In the genomic region with DNA sequence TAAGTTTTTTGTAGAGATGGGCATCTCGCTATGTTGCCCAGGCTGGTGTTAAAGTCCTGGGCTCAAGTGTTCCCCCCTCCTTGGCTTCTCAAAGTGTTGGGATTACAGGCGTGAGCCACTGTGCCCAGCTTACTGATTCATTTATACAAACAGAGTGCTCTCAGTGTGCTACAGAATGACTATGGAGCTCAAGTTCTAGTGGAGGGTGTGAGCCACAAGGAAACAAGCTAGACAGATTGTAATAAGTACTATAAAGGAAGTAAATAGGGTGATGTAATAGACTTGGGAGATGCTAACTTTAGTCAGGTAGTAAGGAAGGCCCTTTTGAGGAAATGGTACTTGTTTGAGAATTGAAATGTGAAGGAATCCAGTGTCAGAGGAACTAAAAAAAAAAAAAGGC, we compare ENCODE assay signal across 9 cellular contexts. TPM values are rescaled to one million over a fixed set of nuclear protein-coding genes. Genes with fewer than 3 reads are reported as not detected.
DNase-seq lines count a peak whose midpoint lies in the region; ATAC-seq and TF ChIP-seq lines count a peak whose summit lies in the region.
"Had no signal": no experiment of that assay in that cellular context is flagged by ENCODE, and none has a peak within 500 bp of the region (broad histone marks: within the 10 kb centered on the region; RNA-seq: fewer than 3 reads in every experiment).

No MANE protein-coding gene starts in this region.

- CTCF ChIA-PET in T-cell (lab: Charles Lee): interaction anchor here (0.6 to 3.0 kb wide), 18 partner anchors 10 to 1723 kb away, joined by 3 to 36 read pairs (median 5); a partner anchor contains a TSS

- POLR2A ChIA-PET in T-cell (lab: Charles Lee): interaction anchor here (0.6 to 3.5 kb wide), 7 partner anchors 30 to 619 kb away, joined by 3 to 78 read pairs (median 5); a partner anchor contains a TSS

- H3K9me3 ChIP-seq in vagina (no peaks in the 10 kb centered on the region), prostate gland (no peaks in the 10 kb centered on the region)

- no peak for DNase-seq in stimulated activated naive CD8-positive, alpha-beta T cell treated with anti-CD3 and anti-CD28 coated beads, Interleukin-15, Interleukin-2, amounts not matched to agents 100 U/mL and 50 U/mL, for 24 hours
- peak in 2 of 34 experiments; percentile 2 to 9 for DNase-seq in T-cell
- DNase-seq in immature natural killer cell: no peak
- no peak for DNase-seq in vagina (ENCODE audit: extremely low spot score in 2 of 2)
- no peak for DNase-seq in occipital lobe (lab: John Stamatoyannopoulos, UW)
- no peak for DNase-seq in prostate gland (ENCODE audit: low spot score)
- DNase-seq in NCI-H1436 (lab: John Stamatoyannopoulos, UW): no peak
- DNase-seq: NCI-H1105 had no signal

- no peak overlapping the region for H3K4me3 ChIP-seq in vagina
- no peak overlapping the region for H3K4me3 ChIP-seq in prostate gland

- H3K4me1 Mint-ChIP-seq in stimulated activated naive CD8-positive, alpha-beta T cell treated with anti-CD3 and anti-CD28 coated beads, Interleukin-15, Interleukin-2, amounts not matched to agents 100 ng/mL and 50 ng/mL, for 24 hours (ENCODE audit: low read depth): peaks cover 50% of the 10 kb centered on the region
- H3K4me1 Mint-ChIP-seq in T-cell: peaks cover 42 to 49% (median 45%) of the 10 kb centered on the region in 3 donors
- peaks cover 28 to 46% of the 10 kb centered on the region in 2 donors for H3K4me1 Mint-ChIP-seq in immature natural killer cell

- H3K27ac ChIP-seq in vagina (peak overlapping the region; percentile 98), prostate gland (no peak overlapping the region)

- intact Hi-C loops in vagina (cut with DNase I): no loop called here
- intact Hi-C loops in prostate gland (cut with DNase I): loop anchor here (10.0 kb wide), 1 partner anchor 91 kb away; no protein-coding TSS in a partner anchor

- no peak for ATAC-seq in stimulated activated naive CD8-positive, alpha-beta T cell treated with anti-CD3 and anti-CD28 coated beads, Interleukin-15, Interleukin-2, amounts not matched to agents 100 U/mL and 50 U/mL, for 24 hours
- no peak for ATAC-seq in T-cell (replicated peaks in 1 of 4)

- H3K4me3 Mint-ChIP-seq in stimulated activated naive CD8-positive, alpha-beta T cell treated with anti-CD3 and anti-CD28 coated beads, Interleukin-15, Interleukin-2, amounts not matched to agents 100 ng/mL and 50 ng/mL, for 24 hours: peak overlapping the region; percentile 99
- H3K4me3 Mint-ChIP-seq in T-cell (peak overlapping the region in 2 of 3 donors; percentile 22 to 89), immature natural killer cell (no peak overlapping the region)

- 92% methylated on average over 2 of the region's 2 CpGs for WGBS in prostate gland

- H3K36me3 ChIP-seq in vagina: peaks cover 0 to 3% of the 10 kb centered on the region in 2 donors
- no peaks in the 10 kb centered on the region for H3K36me3 ChIP-seq in prostate gland

- TF ChIP-seq POLR2A in vagina (IDR thresholded peaks at IDR 0.05): no peak
- no peak for TF ChIP-seq POLR2A in prostate gland (IDR thresholded peaks at IDR 0.05)

- TF ChIP-seq CTCF in vagina (IDR thresholded peaks at IDR 0.05): no peak
- TF ChIP-seq CTCF in prostate gland (IDR thresholded peaks at IDR 0.05): no peak

- H3K4me1 ChIP-seq in vagina: peaks cover 23% of the 10 kb centered on the region
- no peaks in the 10 kb centered on the region for H3K4me1 ChIP-seq in prostate gland (replicated peaks)

- peak overlapping the region; percentile 100 for H3K27ac Mint-ChIP-seq in stimulated activated naive CD8-positive, alpha-beta T cell treated with anti-CD3 and anti-CD28 coated beads, Interleukin-15, Interleukin-2, amounts not matched to agents 100 ng/mL and 50 ng/mL, for 24 hours
- H3K27ac Mint-ChIP-seq in T-cell (peak overlapping the region; percentile 100), immature natural killer cell (peak overlapping the region; percentile 89 to 100 (median 94))

- no peaks in the 10 kb centered on the region for H3K27me3 Mint-ChIP-seq in stimulated activated naive CD8-positive, alpha-beta T cell treated with anti-CD3 and anti-CD28 coated beads, Interleukin-15, Interleukin-2, amounts not matched to agents 100 ng/mL and 50 ng/mL, for 24 hours
- H3K27me3 Mint-ChIP-seq in T-cell: no peaks in the 10 kb centered on the region
- peaks cover 5 to 16% (median 12%) of the 10 kb centered on the region in 3 donors for H3K27me3 Mint-ChIP-seq in immature natural killer cell (ENCODE audit: low read depth in 3 of 3)

- peaks cover 36% of the 10 kb centered on the region for H3K36me3 Mint-ChIP-seq in stimulated activated naive CD8-positive, alpha-beta T cell treated with anti-CD3 and anti-CD28 coated beads, Interleukin-15, Interleukin-2, amounts not matched to agents 100 ng/mL and 50 ng/mL, for 24 hours (ENCODE audit: low read depth)
- H3K36me3 Mint-ChIP-seq in T-cell (peaks cover 7% of the 10 kb centered on the region), immature natural killer cell (peaks cover 0 to 8% (median 5%) of the 10 kb centered on the region in 3 donors)

- H3K9me3 Mint-ChIP-seq in stimulated activated naive CD8-positive, alpha-beta T cell treated with anti-CD3 and anti-CD28 coated beads, Interleukin-15, Interleukin-2, amounts not matched to agents 100 ng/mL and 50 ng/mL, for 24 hours: no peaks in the 10 kb centered on the region
- H3K9me3 Mint-ChIP-seq in T-cell (no peaks in the 10 kb centered on the region), immature natural killer cell (no peaks in the 10 kb centered on the region)

- H3K27me3 ChIP-seq in vagina (no peaks in the 10 kb centered on the region), prostate gland (replicated peaks; ENCODE audit: insufficient read depth) (no peaks in the 10 kb centered on the region)

RNA-seq across cellular contexts. Expression of a gene that starts 1.7 kb away (rescaled TPM):
- total RNA-seq in T-cell: 10 to 100 TPM; 10.1 to 19.4 (median 15.9) TPM
- 10 to 100 TPM; 17.7 to 20.2 (median 19.6) TPM for polyA plus RNA-seq in immature natural killer cell
- 12.8 TPM for total RNA-seq in vagina
- total RNA-seq in occipital lobe: 14.0 TPM
- total RNA-seq in prostate gland: 10 to 100 TPM; 11.8 to 14.9 TPM

RNA-seq across cellular contexts. Expression of a gene that starts 29.5 kb away (rescaled TPM):
- total RNA-seq in T-cell (1 to 10 TPM; 1.0 to 4.2 (median 2.8) TPM), vagina (not detected), occipital lobe (4.4 TPM), prostate gland (1 to 10 TPM; 1.5 to 4.5 TPM)
- polyA plus RNA-seq in immature natural killer cell: 1 to 10 TPM; 1.3 to 3.3 (median 1.5) TPM

Comparison
In these comparisons a context has a peak if more than half of its experiments do, and no peak if none do; other contexts are left out.
1. H3K4me3 Mint-ChIP-seq: peak in stimulated activated naive CD8-positive, alpha-beta T cell treated with anti-CD3 and anti-CD28 coated beads, Interleukin-15, Interleukin-2, amounts not matched to agents 100 ng/mL and 50 ng/mL, for 24 hours (single experiment) and T-cell (2 of 3); none in immature natural killer cell (0 of 5).
2. Peak in every context shown above with its lines, with median percentiles within 50 percentile points of each other: H3K27ac Mint-ChIP-seq.